In genomic region chr13:43838909-43839308, GRCh38 we compare ENCODE assay signal across 26 cellular contexts. TPM values are rescaled to one million over a fixed set of nuclear protein-coding genes. Genes with fewer than 3 reads are reported as not detected.
DNase-seq lines count a peak whose midpoint lies in the region; ATAC-seq and TF ChIP-seq lines count a peak whose summit lies in the region.
"Had no signal": no experiment of that assay in that cellular context is flagged by ENCODE, and none has a peak within 500 bp of the region (broad histone marks: within the 10 kb centered on the region; RNA-seq: fewer than 3 reads in every experiment).

No MANE protein-coding gene starts in this region.

- no peaks in the 10 kb centered on the region for H3K79me2 ChIP-seq in GM23248 (ENCODE audit: insufficient read depth)

- WGBS in GM23248 (ENCODE audit: low coverage in 1 of 2, low lambda C conversion rate in 2 of 2, missing lambda C conversion rate in 2 of 2), 2 experiments: 16 to 20% methylated on average over 4 of the region's 4 CpGs

- ATAC-seq in SK-N-SH treated with all-trans-retinoic acid at 6 μM for 48 hours: peak; percentile 59
- ATAC-seq: heart left ventricle, Panc1 had no signal

- no peaks in the 10 kb centered on the region for H3K9me3 ChIP-seq in GM23248 (ENCODE audit: low read depth)
- H3K9me3 ChIP-seq: breast epithelium, esophagus muscularis mucosa, sigmoid colon, upper lobe of left lung had no signal

- peak overlapping the region; percentile 53 for H3K27ac ChIP-seq in GM23248
- H3K27ac ChIP-seq: breast epithelium, coronary artery, esophagus muscularis mucosa, heart left ventricle, sigmoid colon, upper lobe of left lung had no signal

- H3K27me3 ChIP-seq in GM23248 (replicated peaks; ENCODE audit: insufficient read depth): no peaks in the 10 kb centered on the region
- H3K27me3 ChIP-seq: breast epithelium, esophagus muscularis mucosa, heart left ventricle, sigmoid colon, upper lobe of left lung had no signal

- no peak overlapping the region for H3K4me3 ChIP-seq in GM23248
- H3K4me3 ChIP-seq: breast epithelium, coronary artery, esophagus muscularis mucosa, heart left ventricle, lung, sigmoid colon, upper lobe of left lung had no signal

- no peaks in the 10 kb centered on the region for H3K36me3 ChIP-seq in GM23248 (ENCODE audit: low read depth)
- H3K36me3 ChIP-seq: breast epithelium, esophagus muscularis mucosa, heart left ventricle, sigmoid colon, upper lobe of left lung had no signal

- H3K4me1 ChIP-seq in GM23248 (ENCODE audit: insufficient read depth): peaks cover 22% of the 10 kb centered on the region
- H3K4me1 ChIP-seq: breast epithelium, esophagus muscularis mucosa, heart left ventricle, sigmoid colon, upper lobe of left lung had no signal

- no peak overlapping the region for H2AFZ ChIP-seq in GM23248

- in situ Hi-C loops in GM23248 (cut with MboI): no loop called here

- peaks cover 5% of the 10 kb centered on the region; the same call in 1 of the 2 replicates for H3F3A ChIP-seq in GM23248 (ENCODE audit: insufficient read depth)

- H3K4me2 ChIP-seq in GM23248 (ENCODE audit: unreplicated experiment): peak overlapping the region; percentile 39

- 0 out of 2 replicates have a peak, but pooled peaks cover 4% of the 10 kb centered on the region for H3K9me2 ChIP-seq in GM23248 (ENCODE audit: insufficient read depth)

- no peak overlapping the region for H3K9ac ChIP-seq in GM23248

- DNase-seq in A172 (ENCODE audit: low spot score): peak; percentile 71
- DNase-seq in GM23248: peak; percentile 70
- DNase-seq in fibroblast of gingiva (ENCODE audit: low read depth): peak; percentile 14
- no peak for DNase-seq in cerebellar cortex (ENCODE audit: low spot score)
- no peak for DNase-seq in mesenteric fat pad (ENCODE audit: low spot score)
- DNase-seq in activated CD8-positive, alpha-beta memory T cell treated with anti-CD3 and anti-CD28 coated beads, Interleukin-2, amount 50 U/mL, for 4 hours: no peak
- DNase-seq in SW480 (ENCODE audit: low spot score): no peak
- DNase-seq: 8988T; activated naive CD4-positive, alpha-beta T cell; activated T-cell treated with anti-CD3 and anti-CD28 coated beads, Interleukin-2, amount 50 U/mL, for 48 hours; amniotic stem cell; heart left ventricle; KBM-7; MM.1S; NCI-H146; NCI-H510A treated with DMSO at 0.1 percent for 48 hours; SIG-M5; sigmoid colon; T-helper 1 cell; upper lobe of left lung had no signal

- H4K20me1 ChIP-seq in GM23248 (ENCODE audit: insufficient read depth): no peaks in the 10 kb centered on the region

TF ChIP-seq in SK-N-SH treated with all-trans-retinoic acid at 6 μM for 48 hours, 23 proteins besides CTCF, POLR2A, EP300 and RAD21:
- TF ChIP-seq CSRNP3 (CRISPR knock-in tag; IDR thresholded peaks at IDR 0.05) (no peak), ISL1 (CRISPR knock-in tag; IDR thresholded peaks at IDR 0.05) (peak; percentile 18; the same call in 1 of the 2 replicates), PATZ1 (CRISPR knock-in tag; IDR thresholded peaks at IDR 0.05; ENCODE audit: borderline replicate concordance) (peak; percentile 33; the same call in 1 of the 2 replicates), ARNTL (CRISPR knock-in tag; IDR thresholded peaks at IDR 0.05; ENCODE audit: borderline replicate concordance, low read depth) (no peak)

RNA-seq across cellular contexts. Expression of gene CCDC122, which starts 40.6 kb away (rescaled TPM):
- total RNA-seq in A172 (2014; rRNA removed; shearing (Covaris generic)): 8.1 and 8.6 TPM in 2 replicates
- 1.3 and 7.6 TPM in 2 replicates for total RNA-seq in GM23248 (2014; rRNA removed; shearing (Covaris generic))
- 4.1 and 4.8 TPM in 2 replicates for polyA plus RNA-seq in GM23248 (2016; fragmentation: Nextera tagmentation; extraction: Ambion mirVana)
- 2.4 TPM for total RNA-seq in mesenteric fat pad

RNA-seq across cellular contexts. Expression of gene LACC1, which starts 40.8 kb away (rescaled TPM):
- total RNA-seq in A172 (2014; rRNA removed; shearing (Covaris generic)): 3.1 and 7.9 TPM in 2 replicates
- total RNA-seq in GM23248 (2014; rRNA removed; shearing (Covaris generic)): 8.2 and 21.2 TPM in 2 replicates
- 6.4 TPM in 2 replicates for polyA plus RNA-seq in GM23248 (2016; fragmentation: Nextera tagmentation; extraction: Ambion mirVana)
- total RNA-seq in mesenteric fat pad: 13.6 TPM

RNA-seq across cellular contexts. Expression of gene ENOX1, which starts 52.1 kb away (rescaled TPM):
- 1.0 TPM in 1 of 2 replicates, not detected in the other for total RNA-seq in A172 (2014; rRNA removed; shearing (Covaris generic))
- total RNA-seq in GM23248 (2014; rRNA removed; shearing (Covaris generic)): 1.8 and 2.7 TPM in 2 replicates
- polyA plus RNA-seq in GM23248 (2016; fragmentation: Nextera tagmentation; extraction: Ambion mirVana): 2.4 and 3.2 TPM in 2 replicates
- total RNA-seq in mesenteric fat pad: 8.2 TPM

Comparison
In these comparisons a context has a peak if more than half of its experiments do, and no peak if none do; other contexts are left out.
1. DNase-seq: peak in A172 (single experiment), GM23248 (single experiment) and fibroblast of gingiva (single experiment); none in cerebellar cortex (single experiment), mesenteric fat pad (single experiment), activated CD8-positive, alpha-beta memory T cell treated with anti-CD3 and anti-CD28 coated beads, Interleukin-2, amount 50 U/mL, for 4 hours (single experiment) and SW480 (single experiment).